In genomic region chr5:156759156-156759555, GRCh38 we compare ENCODE assay signal across 17 cellular contexts.
"Had no signal": no experiment of that assay in that cellular context is flagged by ENCODE, and none has a peak within 500 bp of the region (broad histone marks: within the 10 kb centered on the region; RNA-seq: fewer than 3 reads in every experiment).

No MANE protein-coding gene starts in this region.

- H3K4me1 Mint-ChIP-seq: naive B cell had no signal

- ATAC-seq: left lung, pancreas had no signal

- H3K9me3 Mint-ChIP-seq: naive B cell, nephron had no signal

- H3K4me3 ChIP-seq: coronary artery, left lung, lung, pancreas, prostate gland, stomach had no signal

- H3K9me3 ChIP-seq: left lung, pancreas, prostate gland, stomach had no signal

- H3K36me3 ChIP-seq: left lung, pancreas, prostate gland, stomach had no signal

- H3K27ac ChIP-seq: coronary artery, left lung, pancreas, prostate gland, stomach had no signal

- DNase-seq: effector CD4-positive, alpha-beta T cell; foreskin melanocyte; islet precursor cell; left lung; mesendoderm; naive B cell; occipital lobe; pancreas; small intestine; stimulated activated CD4-positive, alpha-beta T cell treated with anti-CD3 and anti-CD28 coated beads, Interleukin-12 subunit alpha, Interleukin-12 subunit beta, amount 100 ng/mL, for 4 hours; stimulated activated naive CD4-positive, alpha-beta T cell; stomach; trophoblast cell had no signal

- H3K27me3 ChIP-seq: left lung, pancreas, stomach had no signal

- H3K4me3 Mint-ChIP-seq: naive B cell, nephron had no signal

- H3K36me3 Mint-ChIP-seq: naive B cell had no signal

- H3K27ac Mint-ChIP-seq: naive B cell had no signal

- H3K4me1 ChIP-seq: left lung, prostate gland, stomach had no signal
